8 cellular contexts compared by ENCODE assay signal in genomic region chr20:29764922-29765610, GRCh38.
DNase-seq lines count a peak whose midpoint lies in the region; ATAC-seq and TF ChIP-seq lines count a peak whose summit lies in the region.
"Not testable (repeated sequence)": the region's sequence is repeated elsewhere in the genome, so short reads cannot be mapped to it uniquely, and the experiment has no call there.

No MANE protein-coding gene starts in this region.

- TF ChIP-seq CTCF in foreskin keratinocyte (conservative IDR thresholded peaks at IDR 0.05) = peak; percentile 18

- not testable (repeated sequence) for H3K27ac ChIP-seq in foreskin keratinocyte

- not testable (repeated sequence) for H3K4me1 ChIP-seq in foreskin keratinocyte

- POLR2A ChIA-PET in HEK293T (lab: Yijun Ruan, JAX) = not testable (repeated sequence)

- DNase-seq in DMS 273 (lab: John Stamatoyannopoulos, UW; ENCODE audit: unreplicated experiment) (peak; percentile 67), HEK293T (ENCODE audit: extremely low spot score) (peak; percentile 41), NCI-H1048 (lab: John Stamatoyannopoulos, UW) (peak; percentile 37), NCI-H69 (lab: John Stamatoyannopoulos, UW) (peak; percentile 12), SK-N-DZ (ENCODE audit: low spot score) (peak; percentile 36)
- peak; percentile 43 for DNase-seq in activated T-cell treated with anti-CD3 and anti-CD28 coated beads, Interleukin-2, amount 50 U/mL, for 1 hour
- not testable (repeated sequence) for DNase-seq in foreskin keratinocyte
- DNase-seq in stimulated activated CD4-positive, alpha-beta T cell treated with anti-CD3 and anti-CD28 coated beads, Interleukin-4, amount 100 ng/mL, for 48 hours (ENCODE audit: low read depth in 2 of 2) = peak; percentile 3 to 47

- ATAC-seq in foreskin keratinocyte = not testable (repeated sequence)

- CTCF ChIA-PET in HEK293T (lab: Yijun Ruan, JAX) = interaction anchor here (1.2 to 1.3 kb wide), 2 partner anchors 231 to 232 kb away, joined by 3 read pairs; no protein-coding TSS in a partner anchor

- not testable (repeated sequence) for H3K27me3 ChIP-seq in foreskin keratinocyte

TF ChIP-seq in HEK293T, 16 proteins besides CTCF, POLR2A, EP300 and RAD21:
- TF ChIP-seq L3MBTL2 (conservative IDR thresholded peaks at IDR 0.05) = peak; percentile 33; the same call in 1 of the 2 replicates
